Comparison of ENCODE assay signal across 23 cellular contexts in genomic region chr16:12145918-12146317, GRCh38.
"Had no signal": no experiment of that assay in that cellular context is flagged by ENCODE, and none has a peak within 500 bp of the region (broad histone marks: within the 10 kb centered on the region; RNA-seq: fewer than 3 reads in every experiment).

No MANE protein-coding gene starts in this region.

- H3K27ac ChIP-seq: breast epithelium, psoas muscle, skin epidermis, transverse colon, uterus had no signal

- H3K9me3 ChIP-seq: breast epithelium, psoas muscle, transverse colon, uterus had no signal

- H3K9me3 Mint-ChIP-seq: activated CD4-positive, alpha-beta memory T cell treated with anti-CD3 and anti-CD28 coated beads, Interleukin-2, amount 10 ng/mL, durations not matched to agents 7 days and 5 days; naive thymus-derived CD8-positive, alpha-beta T cell; stimulated activated naive CD8-positive, alpha-beta T cell treated with anti-CD3 and anti-CD28 coated beads, Interleukin-15, Interleukin-2, amounts not matched to agents 100 ng/mL and 50 ng/mL, for 24 hours; T-helper 2 cell treated with Interferon-gamma antibody and Interleukin-4, amounts not matched to agents 5 μg/mL and 100 μg/mL, for 36 hours had no signal

- H3K4me1 ChIP-seq: breast epithelium, uterus had no signal

- ATAC-seq: activated CD8-positive, alpha-beta memory T cell treated with anti-CD3 and anti-CD28 coated beads, Interleukin-2, amount 10 ng/mL, durations not matched to agents 7 days and 5 days; left lobe of liver; naive thymus-derived CD8-positive, alpha-beta T cell; psoas muscle; right cardiac atrium had no signal

- H3K27me3 Mint-ChIP-seq: activated CD4-positive, alpha-beta memory T cell treated with anti-CD3 and anti-CD28 coated beads, Interleukin-2, amount 10 ng/mL, durations not matched to agents 7 days and 5 days; activated CD8-positive, alpha-beta memory T cell treated with anti-CD3 and anti-CD28 coated beads, Interleukin-2, amount 10 ng/mL, durations not matched to agents 7 days and 5 days; naive thymus-derived CD8-positive, alpha-beta T cell; stimulated activated naive CD8-positive, alpha-beta T cell treated with anti-CD3 and anti-CD28 coated beads, Interleukin-15, Interleukin-2, amounts not matched to agents 100 ng/mL and 50 ng/mL, for 24 hours had no signal

- FAIRE-seq: endometrium, frontal cortex, kidney, TTC549 had no signal

- H3K36me3 ChIP-seq: breast epithelium, transverse colon, uterus had no signal

- H3K27me3 ChIP-seq: breast epithelium, transverse colon, uterus had no signal

- DNase-seq: activated CD4-positive, alpha-beta memory T cell treated with anti-CD3 and anti-CD28 coated beads, Interleukin-2, amount 10 ng/mL, durations not matched to agents 7 days and 5 days; activated CD4-positive, alpha-beta T cell treated with anti-CD3 and anti-CD28 coated beads for 4 hours; activated CD8-positive, alpha-beta memory T cell treated with anti-CD3 and anti-CD28 coated beads, Interleukin-2, amount 10 ng/mL, durations not matched to agents 7 days and 5 days; activated naive CD4-positive, alpha-beta T cell treated with Interleukin-2 at 50 U/mL for 16 hours; anterior cingulate cortex; cortex of kidney; erythroblast; head of caudate nucleus; kidney; naive thymus-derived CD8-positive, alpha-beta T cell; psoas muscle; right cardiac atrium; transverse colon; uterus had no signal

- H3K4me3 Mint-ChIP-seq: activated CD4-positive, alpha-beta memory T cell treated with anti-CD3 and anti-CD28 coated beads, Interleukin-2, amount 10 ng/mL, durations not matched to agents 7 days and 5 days; activated CD8-positive, alpha-beta memory T cell treated with anti-CD3 and anti-CD28 coated beads, Interleukin-2, amount 10 ng/mL, durations not matched to agents 7 days and 5 days; naive thymus-derived CD8-positive, alpha-beta T cell; stimulated activated naive CD8-positive, alpha-beta T cell treated with anti-CD3 and anti-CD28 coated beads, Interleukin-15, Interleukin-2, amounts not matched to agents 100 ng/mL and 50 ng/mL, for 24 hours; T-helper 2 cell treated with Interferon-gamma antibody and Interleukin-4, amounts not matched to agents 5 μg/mL and 100 μg/mL, for 36 hours had no signal

- H3K27ac Mint-ChIP-seq: activated CD4-positive, alpha-beta memory T cell treated with anti-CD3 and anti-CD28 coated beads, Interleukin-2, amount 10 ng/mL, durations not matched to agents 7 days and 5 days; activated CD8-positive, alpha-beta memory T cell treated with anti-CD3 and anti-CD28 coated beads, Interleukin-2, amount 10 ng/mL, durations not matched to agents 7 days and 5 days; stimulated activated naive CD8-positive, alpha-beta T cell treated with anti-CD3 and anti-CD28 coated beads, Interleukin-15, Interleukin-2, amounts not matched to agents 100 ng/mL and 50 ng/mL, for 24 hours; T-helper 2 cell treated with Interferon-gamma antibody and Interleukin-4, amounts not matched to agents 5 μg/mL and 100 μg/mL, for 36 hours had no signal

- H3K4me1 Mint-ChIP-seq: activated CD4-positive, alpha-beta memory T cell treated with anti-CD3 and anti-CD28 coated beads, Interleukin-2, amount 10 ng/mL, durations not matched to agents 7 days and 5 days; activated CD8-positive, alpha-beta memory T cell treated with anti-CD3 and anti-CD28 coated beads, Interleukin-2, amount 10 ng/mL, durations not matched to agents 7 days and 5 days had no signal

- H3K36me3 Mint-ChIP-seq: activated CD8-positive, alpha-beta memory T cell treated with anti-CD3 and anti-CD28 coated beads, Interleukin-2, amount 10 ng/mL, durations not matched to agents 7 days and 5 days had no signal

- H3K4me3 ChIP-seq: breast epithelium, lung, psoas muscle, skin epidermis, transverse colon, uterus had no signal
